In genomic region chr15:79311901-79312553, GRCh38 we compare ENCODE assay signal across 8 cellular contexts. TPM values are rescaled to one million over a fixed set of nuclear protein-coding genes. Genes with fewer than 3 reads are reported as not detected.
DNase-seq lines count a peak whose midpoint lies in the region; TF ChIP-seq lines count a peak whose summit lies in the region.

No MANE protein-coding gene starts in this region.

- peak overlapping the region; percentile 91 for H4K8ac ChIP-seq in trophoblast cell (ENCODE audit: low read depth, low read length)

- peak overlapping the region; percentile 71 for H3K9ac ChIP-seq in trophoblast cell (ENCODE audit: low read length)

- H3K4me2 ChIP-seq in PC-9 (peak overlapping the region; percentile 90), trophoblast cell (ENCODE audit: low read length) (peak overlapping the region; percentile 80)

- peak overlapping the region; percentile 79 for H4K12ac ChIP-seq in trophoblast cell (ENCODE audit: low read depth, low read length)

- no peaks in the 10 kb centered on the region for H3K27me3 ChIP-seq in PC-9 (ENCODE audit: insufficient read depth, low read depth)
- H3K27me3 ChIP-seq in trophoblast cell (ENCODE audit: insufficient read depth, low read length), result peaks cover 2% of the 10 kb centered on the region

- intact Hi-C loops in PC-9 (cut with micrococcal nuclease; ENCODE audit: unreplicated experiment), result no loop called here

- DNase-seq in PC-9 (peak; percentile 20 to 48), epithelial cell of esophagus (ENCODE audit: low read depth) (no peak), trophoblast cell (peak in 1 of 2 donors; percentile 36), NCI-H1930 (lab: John Stamatoyannopoulos, UW) (no peak), nucleus accumbens (lab: John Stamatoyannopoulos, UW) (no peak), hypothalamus (lab: John Stamatoyannopoulos, UW) (no peak), ACHN (no peak)

- peaks cover 23% of the 10 kb centered on the region; the same call in 1 of the 2 replicates for H3F3A ChIP-seq in PC-9 (ENCODE audit: insufficient read depth, low read depth)

- H3K9me2 ChIP-seq in PC-9 (ENCODE audit: insufficient read depth), result no peaks in the 10 kb centered on the region

- H3K27ac ChIP-seq in PC-9 (no peak overlapping the region), trophoblast cell (ENCODE audit: low read depth, low read length) (peak overlapping the region; percentile 58)

- peak overlapping the region; percentile 97 for H4K91ac ChIP-seq in trophoblast cell (ENCODE audit: low read depth, low read length)

- peak overlapping the region; percentile 87 for H3K4ac ChIP-seq in trophoblast cell (ENCODE audit: low read depth, low read length)

- H3K79me1 ChIP-seq in trophoblast cell (ENCODE audit: low read length), result peaks cover 10% of the 10 kb centered on the region

- peak overlapping the region; percentile 89 for H2BK120ac ChIP-seq in trophoblast cell (ENCODE audit: insufficient read depth, low read length, poor library complexity)

- H3K79me2 ChIP-seq in PC-9 (ENCODE audit: low read depth) (peaks cover 50% of the 10 kb centered on the region), trophoblast cell (ENCODE audit: control insufficient read depth, insufficient read depth, low read length, poor library complexity) (peaks cover 11% of the 10 kb centered on the region)

- H2BK12ac ChIP-seq in trophoblast cell (ENCODE audit: low read length), result no peak overlapping the region

- H3K36me3 ChIP-seq in PC-9 (ENCODE audit: low read depth) (peaks cover 32% of the 10 kb centered on the region), trophoblast cell (ENCODE audit: control insufficient read depth in 1 of 2, insufficient read depth in 2 of 2, low read length in 2 of 2) (peaks cover 19 to 29% of the 10 kb centered on the region in 2 experiments)

- peak overlapping the region; percentile 38 for H2BK5ac ChIP-seq in trophoblast cell (ENCODE audit: low read depth, low read length, poor library complexity)

- peak overlapping the region; percentile 55 for H2AK5ac ChIP-seq in trophoblast cell (ENCODE audit: low read length)

- H3K4me1 ChIP-seq in PC-9 (replicated peaks; ENCODE audit: insufficient read depth) (peaks cover 35% of the 10 kb centered on the region), trophoblast cell (ENCODE audit: control insufficient read depth in 1 of 2, insufficient read depth in 2 of 2, low read length in 2 of 2) (peaks cover 20 to 32% of the 10 kb centered on the region in 2 experiments)

- CTCF ChIA-PET in PC-9 (lab: Charles Lee), result interaction anchor here (0.6 kb wide), 1 partner anchor 130 kb away, joined by 4 read pairs; no protein-coding TSS in a partner anchor

- peak overlapping the region; percentile 76 for H3K18ac ChIP-seq in trophoblast cell (ENCODE audit: low read length)

- H2AFZ ChIP-seq in PC-9, result peak overlapping the region; percentile 98
- peak overlapping the region; percentile 26 for H2AFZ ChIP-seq in trophoblast cell (ENCODE audit: insufficient read depth, low read length, poor library complexity)

- no peak overlapping the region for H3K23ac ChIP-seq in trophoblast cell (ENCODE audit: low read length)

- H3K4me3 ChIP-seq in GM12875 (ENCODE audit: low read depth, low read length) (peak overlapping the region; percentile 94), PC-9 (peak overlapping the region; percentile 76), epithelial cell of esophagus (ENCODE audit: low read length) (peak overlapping the region; percentile 90), trophoblast cell (ENCODE audit: low read depth, low read length) (peak overlapping the region; percentile 83)

- POLR2A ChIA-PET in PC-9 (lab: Charles Lee; ENCODE audit: unreplicated experiment), result no interaction called here

- H3K9me3 ChIP-seq in PC-9 (ENCODE audit: insufficient read depth, low read depth) (no peaks in the 10 kb centered on the region; the same call in 1 of the 2 replicates), trophoblast cell (ENCODE audit: insufficient read depth, low read depth, low read length) (no peaks in the 10 kb centered on the region)

- BruUV-seq in PC-9 (replicated peaks; lab: Mats Ljungman, UMichigan), result TSS peak; percentile 40

- in situ Hi-C loops in ACHN (cut with HindIII; ENCODE audit: low pct_ligation_motif_present, low pct_unique_long_range_greater_than_20kb, low sequenced_read_pairs), result no loop called here

- peak overlapping the region; percentile 86 for H3K14ac ChIP-seq in trophoblast cell (ENCODE audit: low read length)

- TF ChIP-seq CTCF in GM12875 (IDR thresholded peaks at IDR 0.05; ENCODE audit: borderline replicate concordance, insufficient read depth, low read depth, low read length) (no peak), PC-9 (conservative IDR thresholded peaks at IDR 0.05) (no peak), epithelial cell of esophagus (IDR thresholded peaks at IDR 0.05; ENCODE audit: insufficient read depth, low read depth, low read length, missing control alignments) (no peak)

- peaks cover 9% of the 10 kb centered on the region for H4K20me1 ChIP-seq in PC-9 (ENCODE audit: insufficient read depth)

- WGBS in trophoblast cell (ENCODE audit: extremely low coverage, insufficient coverage, insufficient read length), result no CpG with 5 or more reads among the region's 8 CpGs

RNA-seq across cellular contexts. Expression of gene TMED3, which starts 1.1 kb away (rescaled TPM):
- 58.6 and 59.6 TPM in 2 replicates for total RNA-seq in PC-9 (2021)
- polyA plus RNA-seq in trophoblast cell (2013), result 86.1 and 86.8 TPM in 2 replicates

RNA-seq across cellular contexts. Expression of gene ANKRD34C, which starts 29.5 kb away (rescaled TPM):
- total RNA-seq in PC-9 (2021), result not detected in 2 replicates
- polyA plus RNA-seq in trophoblast cell (2013), result not detected in 2 replicates

Comparison
In these comparisons a context has a peak if more than half of its experiments do, and no peak if none do; other contexts are left out.
1. DNase-seq: peak in PC-9 (2 of 2); none in epithelial cell of esophagus (single experiment), NCI-H1930 (0 of 2), nucleus accumbens (0 of 56), hypothalamus (0 of 51) and ACHN (single experiment).
2. Peak in every context shown above with its lines, with median percentiles within 50 percentile points of each other: H3K4me3 ChIP-seq.